Comparison of ENCODE assay signal across 10 cellular contexts in genomic region chr15:67185621-67186225, GRCh38.
DNase-seq lines count a peak whose midpoint lies in the region; ATAC-seq and TF ChIP-seq lines count a peak whose summit lies in the region.
"Had no signal": no experiment of that assay in that cellular context is flagged by ENCODE, and none has a peak within 500 bp of the region (broad histone marks: within the 10 kb centered on the region; RNA-seq: fewer than 3 reads in every experiment).

No MANE protein-coding gene starts in this region.

- DNase-seq in activated CD4-positive, alpha-beta T cell treated with anti-CD3 and anti-CD28 coated beads, Interleukin-2, amount 50 U/mL, for 48 hours, result peak; percentile 23 to 29
- no peak for DNase-seq in activated CD4-positive, alpha-beta T cell treated with anti-CD3 and anti-CD28 coated beads, Interleukin-2, amount 50 U/mL, for 4 hours
- peak; percentile 44 for DNase-seq in activated CD4-positive, alpha-beta memory T cell treated with anti-CD3 and anti-CD28 coated beads for 36 hours
- DNase-seq in left ventricle myocardium inferior, result no peak
- DNase-seq in testis, result no peak
- DNase-seq in stimulated activated CD4-positive, alpha-beta T cell treated with anti-CD3 and anti-CD28 coated beads, Interleukin-1b, Interleukin-23, amount 100 ng/mL, for 48 hours, result no peak
- no peak for DNase-seq in HAP-1 (ENCODE audit: low spot score in 2 of 2)
- DNase-seq: effector CD8-positive, alpha-beta T cell; NCI-H2227 treated with DMSO at 0.1 percent for 48 hours had no signal

- H3K4me3 Mint-ChIP-seq in activated CD4-positive, alpha-beta memory T cell treated with anti-CD3 and anti-CD28 coated beads for 36 hours, result no peak overlapping the region

- H3K4me1 ChIP-seq in left ventricle myocardium inferior (peaks cover 70% of the 10 kb centered on the region), testis (peaks cover 30% of the 10 kb centered on the region), HAP-1 (no peaks in the 10 kb centered on the region)

- no peaks in the 10 kb centered on the region for H3K9me3 Mint-ChIP-seq in activated CD4-positive, alpha-beta memory T cell treated with anti-CD3 and anti-CD28 coated beads for 36 hours

- CTCF ChIA-PET in activated CD4-positive, alpha-beta memory T cell treated with anti-CD3 and anti-CD28 coated beads for 36 hours (lab: Charles Lee), result interaction anchor here (3.0 kb wide), 1 partner anchor 239 kb away, joined by 9 read pairs; no protein-coding TSS in a partner anchor

- peak overlapping the region; percentile 93 for H3K27ac ChIP-seq in left ventricle myocardium inferior (replicated peaks)
- peak overlapping the region; percentile 44 to 88 for H3K27ac ChIP-seq in testis

- H3K36me3 ChIP-seq in left ventricle myocardium inferior (peaks cover 38% of the 10 kb centered on the region), testis (ENCODE audit: low read depth, missing control alignments) (no peaks in the 10 kb centered on the region), HAP-1 (replicated peaks) (peaks cover 67% of the 10 kb centered on the region)

- TF ChIP-seq POLR2A in testis (IDR thresholded peaks at IDR 0.05), result no peak

- peaks cover 6% of the 10 kb centered on the region for H3K4me1 Mint-ChIP-seq in activated CD4-positive, alpha-beta memory T cell treated with anti-CD3 and anti-CD28 coated beads for 36 hours (ENCODE audit: low read depth)

- H3K27me3 ChIP-seq in left ventricle myocardium inferior (ENCODE audit: low read depth) (no peaks in the 10 kb centered on the region), testis (no peaks in the 10 kb centered on the region), HAP-1 (ENCODE audit: low read depth) (no peaks in the 10 kb centered on the region)

- no peak for TF ChIP-seq CTCF in left ventricle myocardium inferior (IDR thresholded peaks at IDR 0.05; ENCODE audit: borderline replicate concordance)
- TF ChIP-seq CTCF in testis (IDR thresholded peaks at IDR 0.05), result no peak

- H3K9me3 ChIP-seq in left ventricle myocardium inferior (replicated peaks) (no peaks in the 10 kb centered on the region), testis (no peaks in the 10 kb centered on the region), HAP-1 (no peaks in the 10 kb centered on the region)

- ATAC-seq in GM18519 (IDR thresholded peaks at IDR 0.05; ENCODE audit: low FRiP score, unreplicated experiment), result no peak

- no peaks in the 10 kb centered on the region for H3K27me3 Mint-ChIP-seq in activated CD4-positive, alpha-beta memory T cell treated with anti-CD3 and anti-CD28 coated beads for 36 hours

- peak overlapping the region; percentile 72 for H3K27ac Mint-ChIP-seq in activated CD4-positive, alpha-beta memory T cell treated with anti-CD3 and anti-CD28 coated beads for 36 hours

- in situ Hi-C loops in HAP-1 (cut with MboI; ENCODE audit: low sequenced_read_pairs), result no loop called here

- intact Hi-C loops in activated CD4-positive, alpha-beta memory T cell treated with anti-CD3 and anti-CD28 coated beads for 36 hours (cut with micrococcal nuclease), result no loop called here
- intact Hi-C loops in left ventricle myocardium inferior (cut with micrococcal nuclease), result no loop called here
- intact Hi-C loops in testis (cut with DNase I; ENCODE audit: low total_unique reads), result no loop called here

- H3K36me3 Mint-ChIP-seq in activated CD4-positive, alpha-beta memory T cell treated with anti-CD3 and anti-CD28 coated beads for 36 hours, result peaks cover 37% of the 10 kb centered on the region

- 66 to 67% methylated on average over 8 to 9 of the region's 9 CpGs for WGBS in testis, 2 donors

- H3K4me3 ChIP-seq in left ventricle myocardium inferior, result no peak overlapping the region
- no peak overlapping the region for H3K4me3 ChIP-seq in testis
- H3K4me3 ChIP-seq in HAP-1, result no peak overlapping the region

- POLR2A ChIA-PET in activated CD4-positive, alpha-beta memory T cell treated with anti-CD3 and anti-CD28 coated beads for 36 hours (lab: Charles Lee), result no interaction called here

Comparison
In these comparisons a context has a peak if more than half of its experiments do, and no peak if none do; other contexts are left out.
1. DNase-seq: peak in activated CD4-positive, alpha-beta T cell treated with anti-CD3 and anti-CD28 coated beads, Interleukin-2, amount 50 U/mL, for 48 hours (2 of 2) and activated CD4-positive, alpha-beta memory T cell treated with anti-CD3 and anti-CD28 coated beads for 36 hours (single experiment); none in activated CD4-positive, alpha-beta T cell treated with anti-CD3 and anti-CD28 coated beads, Interleukin-2, amount 50 U/mL, for 4 hours (0 of 2), left ventricle myocardium inferior (single experiment), testis (single experiment), stimulated activated CD4-positive, alpha-beta T cell treated with anti-CD3 and anti-CD28 coated beads, Interleukin-1b, Interleukin-23, amount 100 ng/mL, for 48 hours (single experiment) and HAP-1 (0 of 2).